8 cellular contexts compared by ENCODE assay signal in genomic region chr5:55994998-55995914, GRCh38. TPM values are rescaled to one million over a fixed set of nuclear protein-coding genes. Genes with fewer than 3 reads are reported as not detected.
DNase-seq lines count a peak whose midpoint lies in the region; ATAC-seq and TF ChIP-seq lines count a peak whose summit lies in the region.

No MANE protein-coding gene starts in this region.

- H3K9me3 ChIP-seq in right atrium auricular region (no peaks in the 10 kb centered on the region), psoas muscle (no peaks in the 10 kb centered on the region), uterus (no peaks in the 10 kb centered on the region)

- peak overlapping the region; percentile 97 for H3K27ac Mint-ChIP-seq in T-helper 1 cell treated with Interleukin-12 subunit alpha and Interleukin-12 subunit beta and Interleukin-4 antibody, amounts not matched to agents 30 μg/mL and 1 μg/mL, for 36 hours

- H3K4me3 ChIP-seq in right atrium auricular region, result peak overlapping the region; percentile 86 to 89
- H3K4me3 ChIP-seq in psoas muscle, result peak overlapping the region; percentile 79
- peak overlapping the region; percentile 80 to 90 for H3K4me3 ChIP-seq in uterus

- DNase-seq in NCI-H1694 (lab: John Stamatoyannopoulos, UW) (peak; percentile 82), right atrium auricular region (ENCODE audit: low spot score) (peak; percentile 97), psoas muscle (peak; percentile 99), uterus (peak; percentile 96 to 98)

- ATAC-seq in GM18499 (IDR thresholded peaks at IDR 0.05; ENCODE audit: insufficient read depth, unreplicated experiment), result peak; percentile 74
- peak; percentile 91 for ATAC-seq in HG02938 (IDR thresholded peaks at IDR 0.05; ENCODE audit: unreplicated experiment)
- peak; percentile 92 to 98 (median 96) for ATAC-seq in psoas muscle

- H3K36me3 ChIP-seq in right atrium auricular region, result no peaks in the 10 kb centered on the region
- H3K36me3 ChIP-seq in psoas muscle (ENCODE audit: insufficient read depth in 1 of 2, low read depth in 1 of 2), result peaks cover 0 to 3% of the 10 kb centered on the region in 2 donors
- no peaks in the 10 kb centered on the region for H3K36me3 ChIP-seq in uterus

- H3K27me3 Mint-ChIP-seq in T-helper 1 cell treated with Interleukin-12 subunit alpha and Interleukin-12 subunit beta and Interleukin-4 antibody, amounts not matched to agents 30 μg/mL and 1 μg/mL, for 36 hours (ENCODE audit: low read depth), result no peaks in the 10 kb centered on the region

- H3K27ac ChIP-seq in angular gyrus (ENCODE audit: low read depth, low read length) (peak overlapping the region; percentile 95), right atrium auricular region (peak overlapping the region; percentile 98 to 99), psoas muscle (peak overlapping the region; percentile 98), uterus (peak overlapping the region; percentile 98)

- H3K4me1 ChIP-seq in right atrium auricular region (peaks cover 0 to 31% of the 10 kb centered on the region in 2 donors), psoas muscle (peaks cover 16% of the 10 kb centered on the region), uterus (peaks cover 0 to 12% of the 10 kb centered on the region in 2 donors)

- peaks cover 25% of the 10 kb centered on the region for H3K36me3 Mint-ChIP-seq in T-helper 1 cell treated with Interleukin-12 subunit alpha and Interleukin-12 subunit beta and Interleukin-4 antibody, amounts not matched to agents 30 μg/mL and 1 μg/mL, for 36 hours (ENCODE audit: low read depth)

- TF ChIP-seq POLR2A in uterus (IDR thresholded peaks at IDR 0.05), result peak; percentile 83 to 89

- no peaks in the 10 kb centered on the region for H3K27me3 ChIP-seq in right atrium auricular region
- no peaks in the 10 kb centered on the region for H3K27me3 ChIP-seq in psoas muscle (ENCODE audit: insufficient read depth in 3 of 3, low read length in 2 of 3)
- no peaks in the 10 kb centered on the region for H3K27me3 ChIP-seq in uterus

- 0 to 1% (median 1%) methylated on average over 58 to 70 of the region's 70 CpGs for WGBS in psoas muscle, 3 donors

- TF ChIP-seq CTCF in right atrium auricular region (IDR thresholded peaks at IDR 0.05) (peak in 1 of 2 donors; percentile 55), psoas muscle (IDR thresholded peaks at IDR 0.05) (no peak), uterus (IDR thresholded peaks at IDR 0.05) (peak in 3 of 4 experiments; percentile 11 to 21 (median 12))

- peaks cover 3% of the 10 kb centered on the region for H3K9me3 Mint-ChIP-seq in T-helper 1 cell treated with Interleukin-12 subunit alpha and Interleukin-12 subunit beta and Interleukin-4 antibody, amounts not matched to agents 30 μg/mL and 1 μg/mL, for 36 hours

- H3K4me3 Mint-ChIP-seq in T-helper 1 cell treated with Interleukin-12 subunit alpha and Interleukin-12 subunit beta and Interleukin-4 antibody, amounts not matched to agents 30 μg/mL and 1 μg/mL, for 36 hours, result peak overlapping the region; percentile 98

- H3K4me1 Mint-ChIP-seq in T-helper 1 cell treated with Interleukin-12 subunit alpha and Interleukin-12 subunit beta and Interleukin-4 antibody, amounts not matched to agents 30 μg/mL and 1 μg/mL, for 36 hours (ENCODE audit: low read depth), result peaks cover 43% of the 10 kb centered on the region

- intact Hi-C loops in psoas muscle (cut with DNase I) (loop anchor here in 1 of 2 donors (10.0 kb wide), 1 partner anchor 1180 kb away; the partner anchor contains the start of gene GPBP1), uterus (cut with DNase I; ENCODE audit: low total_unique reads) (no loop called here)

RNA-seq across cellular contexts. Expression of gene IL6ST, which starts 0.5 kb away (rescaled TPM):
- total RNA-seq in right atrium auricular region, result 100 to 1,000 TPM; 244 to 263 TPM
- total RNA-seq in psoas muscle, result 100 to 1,000 TPM; 118 to 255 (median 162) TPM
- polyA plus RNA-seq in psoas muscle, result 100 to 1,000 TPM in 1 of 3 donors, 10 to 100 TPM in 2; 38.6 to 145 (median 42.7) TPM
- total RNA-seq in uterus, result 100 to 1,000 TPM; 147 to 414 (median 364) TPM

Comparison
In these comparisons a context has a peak if more than half of its experiments do, and no peak if none do; other contexts are left out.
1. Peak in every context shown above with its lines: DNase-seq, ATAC-seq, H3K4me3 ChIP-seq and H3K27ac ChIP-seq.